Comparison of ENCODE assay signal across 8 cellular contexts in the genomic region with DNA sequence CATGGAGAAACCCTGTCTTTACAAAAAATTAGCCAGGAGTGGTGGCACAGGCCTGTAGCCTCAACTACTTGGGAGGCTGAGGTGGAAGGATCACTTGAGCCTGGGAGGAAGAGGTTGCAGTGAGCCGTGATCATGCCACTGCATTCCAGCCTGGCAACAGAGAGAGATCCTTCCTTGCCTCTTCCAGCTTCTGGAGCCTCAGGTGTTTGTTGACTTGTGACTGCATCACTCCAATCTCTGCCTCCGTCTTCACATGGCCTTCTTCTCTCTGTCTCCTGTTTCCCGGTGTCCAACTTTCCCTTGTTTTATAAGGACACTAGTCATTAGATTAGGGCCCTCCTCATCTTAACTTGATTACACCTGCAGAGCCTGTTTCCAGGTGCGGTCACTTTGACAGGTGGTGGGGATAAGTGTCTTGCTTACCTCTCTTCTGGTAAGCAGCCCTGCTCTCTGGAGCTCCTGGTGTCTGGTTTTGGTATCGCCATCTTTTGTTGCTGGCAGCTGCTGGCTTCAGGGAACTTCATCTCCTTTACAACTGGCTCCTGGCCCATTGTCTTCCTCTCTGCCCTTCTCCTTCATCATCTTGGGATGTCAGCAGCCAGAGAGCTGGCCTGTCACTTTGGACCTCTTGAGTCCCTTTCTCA. TPM values are rescaled to one million over a fixed set of nuclear protein-coding genes. Genes with fewer than 3 reads are reported as not detected.
DNase-seq lines count a peak whose midpoint lies in the region; ATAC-seq and TF ChIP-seq lines count a peak whose summit lies in the region.

No MANE protein-coding gene starts in this region.

- no peaks in the 10 kb centered on the region for H3K36me3 ChIP-seq in WERI-Rb-1
- H3K36me3 ChIP-seq in neural progenitor cell: no peaks in the 10 kb centered on the region

- CTCF ChIA-PET in activated CD4-positive, alpha-beta T cell treated with anti-CD3 and anti-CD28 coated beads for 36 hours (lab: Charles Lee): interaction anchor here (0.6 to 1.4 kb wide), 9 partner anchors 8 to 85 kb away, joined by 3 to 5 read pairs (median 3); no protein-coding TSS in a partner anchor
- CTCF ChIA-PET in activated CD4-positive, alpha-beta T cell treated with anti-CD3 and anti-CD28 coated beads, Interleukin-2, amount 10 ng/mL, durations not matched to agents 7 days and 5 days (lab: Charles Lee): no interaction called here

- H3K27ac ChIP-seq in WERI-Rb-1 (no peak overlapping the region), neural progenitor cell (no peak overlapping the region)

- H3K4me3 Mint-ChIP-seq in activated CD4-positive, alpha-beta T cell treated with anti-CD3 and anti-CD28 coated beads for 36 hours: no peak overlapping the region
- H3K4me3 Mint-ChIP-seq in activated CD4-positive, alpha-beta T cell treated with anti-CD3 and anti-CD28 coated beads, Interleukin-2, amount 10 ng/mL, durations not matched to agents 7 days and 5 days: no peak overlapping the region
- no peak overlapping the region for H3K4me3 Mint-ChIP-seq in neural progenitor cell

- H3K36me3 Mint-ChIP-seq in activated CD4-positive, alpha-beta T cell treated with anti-CD3 and anti-CD28 coated beads for 36 hours (ENCODE audit: low read depth): no peaks in the 10 kb centered on the region
- no peaks in the 10 kb centered on the region for H3K36me3 Mint-ChIP-seq in activated CD4-positive, alpha-beta T cell treated with anti-CD3 and anti-CD28 coated beads, Interleukin-2, amount 10 ng/mL, durations not matched to agents 7 days and 5 days (ENCODE audit: low read depth)
- H3K36me3 Mint-ChIP-seq in neural progenitor cell: no peaks in the 10 kb centered on the region

- POLR2A ChIA-PET in activated CD4-positive, alpha-beta T cell treated with anti-CD3 and anti-CD28 coated beads for 36 hours (lab: Charles Lee): no interaction called here
- POLR2A ChIA-PET in activated CD4-positive, alpha-beta T cell treated with anti-CD3 and anti-CD28 coated beads, Interleukin-2, amount 10 ng/mL, durations not matched to agents 7 days and 5 days (lab: Charles Lee): no interaction called here

- no peaks in the 10 kb centered on the region for H3K4me1 Mint-ChIP-seq in activated CD4-positive, alpha-beta T cell treated with anti-CD3 and anti-CD28 coated beads for 36 hours
- no peaks in the 10 kb centered on the region for H3K4me1 Mint-ChIP-seq in activated CD4-positive, alpha-beta T cell treated with anti-CD3 and anti-CD28 coated beads, Interleukin-2, amount 10 ng/mL, durations not matched to agents 7 days and 5 days
- no peaks in the 10 kb centered on the region for H3K4me1 Mint-ChIP-seq in neural progenitor cell

- H3K4me2 ChIP-seq in neural progenitor cell: no peak overlapping the region

- TF ChIP-seq CTCF in WERI-Rb-1 (IDR thresholded peaks at IDR 0.05; ENCODE audit: low read depth, low read length) (peak; percentile 66), neural progenitor cell (IDR thresholded peaks at IDR 0.05) (peak; percentile 56)

- H3K27me3 Mint-ChIP-seq in activated CD4-positive, alpha-beta T cell treated with anti-CD3 and anti-CD28 coated beads for 36 hours: peaks cover 6% of the 10 kb centered on the region
- H3K27me3 Mint-ChIP-seq in activated CD4-positive, alpha-beta T cell treated with anti-CD3 and anti-CD28 coated beads, Interleukin-2, amount 10 ng/mL, durations not matched to agents 7 days and 5 days: peaks cover 15% of the 10 kb centered on the region
- H3K27me3 Mint-ChIP-seq in neural progenitor cell (ENCODE audit: insufficient read depth, low read depth): peaks cover 4% of the 10 kb centered on the region

- peak; percentile 41 for DNase-seq in activated CD4-positive, alpha-beta T cell treated with anti-CD3 and anti-CD28 coated beads for 36 hours
- DNase-seq in activated CD4-positive, alpha-beta T cell treated with anti-CD3 and anti-CD28 coated beads, Interleukin-2, amount 10 ng/mL, durations not matched to agents 7 days and 5 days: no peak
- DNase-seq in KBM-7: peak; percentile 15
- peak; percentile 61 for DNase-seq in WERI-Rb-1
- DNase-seq in neural progenitor cell (ENCODE audit: low spot score): peak; percentile 63

- H3K4me1 ChIP-seq in neural progenitor cell: no peaks in the 10 kb centered on the region

- no peak overlapping the region for H3K9ac ChIP-seq in neural progenitor cell

- H3K9me3 ChIP-seq in WERI-Rb-1 (ENCODE audit: severe bottlenecking) (no peaks in the 10 kb centered on the region), neural progenitor cell (ENCODE audit: low read depth) (no peaks in the 10 kb centered on the region)

- no peaks in the 10 kb centered on the region for H3K9me3 Mint-ChIP-seq in activated CD4-positive, alpha-beta T cell treated with anti-CD3 and anti-CD28 coated beads for 36 hours (ENCODE audit: low read depth)
- no peaks in the 10 kb centered on the region for H3K9me3 Mint-ChIP-seq in activated CD4-positive, alpha-beta T cell treated with anti-CD3 and anti-CD28 coated beads, Interleukin-2, amount 10 ng/mL, durations not matched to agents 7 days and 5 days
- no peaks in the 10 kb centered on the region for H3K9me3 Mint-ChIP-seq in neural progenitor cell

- ATAC-seq in activated CD4-positive, alpha-beta T cell treated with anti-CD3 and anti-CD28 coated beads for 36 hours: peak; percentile 51
- no peak for ATAC-seq in esophagus mucosa
- no peak for ATAC-seq in GM18909 (IDR thresholded peaks at IDR 0.05; ENCODE audit: poor library complexity, unreplicated experiment)
- no peak for ATAC-seq in HG03280 (IDR thresholded peaks at IDR 0.05; ENCODE audit: unreplicated experiment)

- no peak overlapping the region for H3K4me3 ChIP-seq in WERI-Rb-1 (ENCODE audit: low read depth, low read length)
- H3K4me3 ChIP-seq in neural progenitor cell: no peak overlapping the region

- in situ Hi-C loops in KBM-7 (cut with MboI; ENCODE audit: low pct_unique_long_range_greater_than_20kb, low sequenced_read_pairs): no loop called here

- H4K20me1 ChIP-seq in neural progenitor cell (ENCODE audit: low read depth): no peaks in the 10 kb centered on the region

- no peaks in the 10 kb centered on the region for H3F3A ChIP-seq in neural progenitor cell (ENCODE audit: low read depth)

- H3K27me3 ChIP-seq in WERI-Rb-1 (ENCODE audit: insufficient read depth, low read depth, severe bottlenecking) (no peaks in the 10 kb centered on the region), neural progenitor cell (no peaks in the 10 kb centered on the region)

- H3K79me2 ChIP-seq in neural progenitor cell (ENCODE audit: low read depth): no peaks in the 10 kb centered on the region

- intact Hi-C loops in activated CD4-positive, alpha-beta T cell treated with anti-CD3 and anti-CD28 coated beads for 36 hours (cut with DNase I, micrococcal nuclease): no loop called here

- H2AFZ ChIP-seq in neural progenitor cell (replicated peaks): no peak overlapping the region

- no peak overlapping the region for H3K27ac Mint-ChIP-seq in activated CD4-positive, alpha-beta T cell treated with anti-CD3 and anti-CD28 coated beads for 36 hours
- H3K27ac Mint-ChIP-seq in activated CD4-positive, alpha-beta T cell treated with anti-CD3 and anti-CD28 coated beads, Interleukin-2, amount 10 ng/mL, durations not matched to agents 7 days and 5 days: no peak overlapping the region
- H3K27ac Mint-ChIP-seq in neural progenitor cell: peak overlapping the region; percentile 48

RNA-seq across cellular contexts. Expression of gene USP2, which starts 8.2 kb away (rescaled TPM):
- total RNA-seq in activated CD4-positive, alpha-beta T cell treated with anti-CD3 and anti-CD28 coated beads for 36 hours: under 1 TPM; 0.58 to 0.71 TPM
- under 1 TPM; 0.17 to 0.22 TPM for total RNA-seq in activated CD4-positive, alpha-beta T cell treated with anti-CD3 and anti-CD28 coated beads, Interleukin-2, amount 10 ng/mL, durations not matched to agents 7 days and 5 days
- total RNA-seq in neural progenitor cell (ENCODE audit: low replicate concordance): 2.1 and 2.6 TPM in 2 replicates
- total RNA-seq in esophagus mucosa: 2.8 TPM

RNA-seq across cellular contexts. Expression of gene THY1, which starts 33.2 kb away (rescaled TPM):
- total RNA-seq in activated CD4-positive, alpha-beta T cell treated with anti-CD3 and anti-CD28 coated beads for 36 hours: under 1 TPM; 0.18 to 0.91 TPM
- under 1 TPM in 1 of 2 experiments, not detected in 1; 0.15 TPM for total RNA-seq in activated CD4-positive, alpha-beta T cell treated with anti-CD3 and anti-CD28 coated beads, Interleukin-2, amount 10 ng/mL, durations not matched to agents 7 days and 5 days
- 49.2 and 93.9 TPM in 2 replicates for total RNA-seq in neural progenitor cell (ENCODE audit: low replicate concordance)
- 3.6 TPM for total RNA-seq in esophagus mucosa

RNA-seq across cellular contexts. Expression of gene MFRP, which starts 43.2 kb away (rescaled TPM):
- not detected for total RNA-seq in activated CD4-positive, alpha-beta T cell treated with anti-CD3 and anti-CD28 coated beads for 36 hours
- total RNA-seq in activated CD4-positive, alpha-beta T cell treated with anti-CD3 and anti-CD28 coated beads, Interleukin-2, amount 10 ng/mL, durations not matched to agents 7 days and 5 days: not detected
- total RNA-seq in neural progenitor cell (ENCODE audit: low replicate concordance): not detected in 2 replicates
- total RNA-seq in esophagus mucosa: not detected

RNA-seq across cellular contexts. Expression of gene C1QTNF5, which starts 49.0 kb away (rescaled TPM):
- not detected for total RNA-seq in activated CD4-positive, alpha-beta T cell treated with anti-CD3 and anti-CD28 coated beads for 36 hours
- not detected for total RNA-seq in activated CD4-positive, alpha-beta T cell treated with anti-CD3 and anti-CD28 coated beads, Interleukin-2, amount 10 ng/mL, durations not matched to agents 7 days and 5 days
- 0.90 and 3.4 TPM in 2 replicates for total RNA-seq in neural progenitor cell (ENCODE audit: low replicate concordance)
- 2.0 TPM for total RNA-seq in esophagus mucosa

RNA-seq across cellular contexts. Expression of gene RNF26, which starts 55.4 kb away (rescaled TPM):
- 10 to 100 TPM; 29.9 TPM for total RNA-seq in activated CD4-positive, alpha-beta T cell treated with anti-CD3 and anti-CD28 coated beads for 36 hours
- 10 to 100 TPM; 38.3 to 38.8 TPM for total RNA-seq in activated CD4-positive, alpha-beta T cell treated with anti-CD3 and anti-CD28 coated beads, Interleukin-2, amount 10 ng/mL, durations not matched to agents 7 days and 5 days
- total RNA-seq in neural progenitor cell (ENCODE audit: low replicate concordance): 17.1 and 48.2 TPM in 2 replicates
- total RNA-seq in esophagus mucosa: 22.2 TPM

Comparison
In these comparisons a context has a peak if more than half of its experiments do, and no peak if none do; other contexts are left out.
1. RNA of gene THY1, which starts 33.2 kb away (total RNA-seq): 49.2 to 93.9 TPM in neural progenitor cell; 3.6 TPM in esophagus mucosa (single experiment), 0.18 to 0.91 TPM in activated CD4-positive, alpha-beta T cell treated with anti-CD3 and anti-CD28 coated beads for 36 hours and 0.15 TPM in activated CD4-positive, alpha-beta T cell treated with anti-CD3 and anti-CD28 coated beads, Interleukin-2, amount 10 ng/mL, durations not matched to agents 7 days and 5 days; every median in the first group is over 10 times any median in the second.